27 cellular contexts compared by ENCODE assay signal in the genomic region with DNA sequence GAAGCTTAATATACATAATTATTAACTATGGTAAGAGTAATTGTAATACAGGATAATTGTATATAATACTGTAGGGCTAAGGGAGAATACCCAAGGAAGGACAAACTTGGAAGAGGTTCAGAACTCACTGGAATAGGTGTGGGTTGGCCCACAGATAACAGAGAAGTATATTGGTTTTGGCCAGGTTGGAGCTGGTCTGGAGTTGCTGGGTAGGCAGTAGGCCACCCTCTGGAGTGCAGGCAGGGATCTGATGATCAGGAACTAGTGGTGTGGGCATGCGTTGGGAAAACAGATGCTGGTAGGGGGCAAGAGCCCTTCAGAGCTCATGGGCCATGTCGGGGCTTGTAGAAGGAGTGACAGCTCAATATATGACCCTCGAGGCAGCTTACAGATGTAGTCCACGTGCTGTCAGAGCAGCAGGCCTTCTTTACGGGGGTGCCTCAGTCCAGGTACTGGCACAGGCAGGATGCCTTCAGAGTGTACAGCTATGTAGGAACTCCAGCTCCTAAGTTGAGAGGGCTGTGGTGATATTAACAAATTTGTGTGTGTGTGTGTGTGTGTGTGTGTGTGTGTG. TPM values are rescaled to one million over a fixed set of nuclear protein-coding genes. Genes with fewer than 3 reads are reported as not detected.
DNase-seq lines count a peak whose midpoint lies in the region; ATAC-seq, FAIRE-seq and TF ChIP-seq lines count a peak whose summit lies in the region.
"Had no signal": no experiment of that assay in that cellular context is flagged by ENCODE, and none has a peak within 500 bp of the region (broad histone marks: within the 10 kb centered on the region; RNA-seq: fewer than 3 reads in every experiment).

No MANE protein-coding gene starts in this region.

- no peak for TF ChIP-seq POLR2A in GM12891 (IDR thresholded peaks at IDR 0.05; ENCODE audit: low read depth, low read length)

- TF ChIP-seq CTCF in VCaP (conservative IDR thresholded peaks at IDR 0.05) (no peak), neural crest cell (conservative IDR thresholded peaks at IDR 0.05) (no peak)

- peak overlapping the region; percentile 73 for H3K27ac ChIP-seq in VCaP
- H3K27ac ChIP-seq: lower lobe of right lung, neutrophil, Peyer's patch, uterus had no signal

- H3K4me1 Mint-ChIP-seq in neural crest cell: peaks cover 16% of the 10 kb centered on the region

- DNase-seq in GM12891 (ENCODE audit: insufficient read length, low spot score) (no peak), neural crest cell (ENCODE audit: low read depth, low spot score) (no peak), dedifferentiated amniotic fluid mesenchymal stem cell (ENCODE audit: extremely low spot score) (no peak), cerebellar nuclear complex (lab: John Stamatoyannopoulos, UW) (no peak)
- DNase-seq: ACHN; activated CD8-positive, alpha-beta T cell treated with anti-CD3 and anti-CD28 coated beads for 36 hours; activated effector memory CD4-positive, alpha-beta T cell treated with anti-CD3 and anti-CD28 coated beads, Interleukin-2, amount 50 U/mL, for 16 hours; amygdala; cortex of kidney; glutamatergic neuron; lower lobe of right lung; MG63; NCI-H2081 treated with DMSO at 0.1 percent for 48 hours; NCI-H526; Peyer's patch; SIG-M5; small intestine; stimulated activated CD4-positive, alpha-beta T cell treated with anti-CD3 and anti-CD28 coated beads, Interleukin-2, amount 100 ng/mL, for 24 hours; SW 1271; uterus had no signal

- peak; percentile 19 for FAIRE-seq in A204.1 (lab: Jason Lieb, UNC)
- FAIRE-seq in GM12891 (lab: Jason Lieb, UNC): no peak
- FAIRE-seq: bronchial epithelial cell, endometrium, small intestine had no signal

- H3K9me3 Mint-ChIP-seq in neural crest cell: no peaks in the 10 kb centered on the region
- H3K9me3 Mint-ChIP-seq: activated CD8-positive, alpha-beta T cell treated with anti-CD3 and anti-CD28 coated beads for 36 hours had no signal

- no peaks in the 10 kb centered on the region for H3K27me3 Mint-ChIP-seq in neural crest cell (ENCODE audit: low read depth)
- H3K27me3 Mint-ChIP-seq: activated CD8-positive, alpha-beta T cell treated with anti-CD3 and anti-CD28 coated beads for 36 hours had no signal

- ATAC-seq in GM21381 (IDR thresholded peaks at IDR 0.05; ENCODE audit: unreplicated experiment) (no peak), HG03354 (IDR thresholded peaks at IDR 0.05; ENCODE audit: poor library complexity, severe bottlenecking, unreplicated experiment) (no peak)
- ATAC-seq: activated CD8-positive, alpha-beta T cell treated with anti-CD3 and anti-CD28 coated beads for 36 hours; lower lobe of right lung had no signal

- H3K36me3 Mint-ChIP-seq in neural crest cell (ENCODE audit: low read depth): peaks cover 7% of the 10 kb centered on the region

- no peak overlapping the region for H3K4me3 Mint-ChIP-seq in neural crest cell
- H3K4me3 Mint-ChIP-seq: activated CD8-positive, alpha-beta T cell treated with anti-CD3 and anti-CD28 coated beads for 36 hours had no signal

- H3K27ac Mint-ChIP-seq in neural crest cell (ENCODE audit: unreplicated experiment): peak overlapping the region; percentile 21
- H3K27ac Mint-ChIP-seq: activated CD8-positive, alpha-beta T cell treated with anti-CD3 and anti-CD28 coated beads for 36 hours had no signal

TF ChIP-seq in GM12891, 5 proteins besides CTCF, POLR2A, EP300 and RAD21:
- TF ChIP-seq SPI1 (IDR thresholded peaks at IDR 0.05; ENCODE audit: low read depth, low read length): no peak
- TF ChIP-seq POLR2AphosphoS5 (IDR thresholded peaks at IDR 0.05; ENCODE audit: low read depth, low read length): peak; percentile 42; the same call in 1 of the 2 replicates

RNA-seq across cellular contexts. Expression of a gene that starts 12.4 kb away (rescaled TPM):
- 13.2 TPM for polyA plus RNA-seq in GM12891 (2012; ENCODE audit: low read depth, missing spikeins)
- total RNA-seq in neural crest cell: 97.2 and 97.6 TPM in 2 replicates

RNA-seq across cellular contexts. Expression of a gene that starts 57.0 kb away (rescaled TPM):
- polyA plus RNA-seq in GM12891 (2012; ENCODE audit: low read depth, missing spikeins): 1.4 TPM
- total RNA-seq in neural crest cell: 0.86 and 1.5 TPM in 2 replicates
